ENCODE assay signal across 36 cellular contexts in the genomic region with DNA sequence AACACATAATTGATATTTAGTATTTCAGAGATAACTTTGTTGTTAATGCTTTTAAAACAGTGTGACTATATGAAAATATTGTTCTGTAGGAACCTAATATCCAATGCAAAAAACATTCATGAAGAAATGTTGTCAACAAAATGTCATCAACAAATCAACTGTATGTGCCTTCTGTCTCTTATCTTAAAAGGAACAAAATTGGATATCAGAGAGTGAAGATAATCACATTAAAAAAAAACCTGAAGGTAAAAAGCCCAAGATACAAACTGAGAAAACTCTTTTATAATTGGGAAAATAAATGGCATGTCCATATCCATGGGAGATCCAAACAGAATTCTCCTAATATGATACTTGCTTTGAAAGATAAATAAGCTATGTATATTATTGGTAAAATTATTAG. TPM values are rescaled to one million over a fixed set of nuclear protein-coding genes. Genes with fewer than 3 reads are reported as not detected.
"Had no signal": no experiment of that assay in that cellular context is flagged by ENCODE, and none has a peak within 500 bp of the region (broad histone marks: within the 10 kb centered on the region; RNA-seq: fewer than 3 reads in every experiment).

No MANE protein-coding gene starts in this region.

- H3K9me3 ChIP-seq: MG63 had no signal

- H3K4me2 ChIP-seq: KMS-11 had no signal

- H3K27me3 ChIP-seq: MG63 had no signal

- H3K27ac ChIP-seq: KMS-11 had no signal

- DNase-seq: Karpas-422, Kasumi-1, MG63, MM.1S, MV-4-11, NCI-H1048, NCI-H1092, NCI-H1092 treated with DMSO at 0.1 percent for 48 hours, NCI-H1105, NCI-H1105 treated with DMSO at 0.1 percent for 48 hours, NCI-H1417, NCI-H1417 treated with DMSO at 0.1 percent for 48 hours, NCI-H1436, NCI-H1436 treated with DMSO at 0.1 percent for 48 hours, NCI-H146, NCI-H1694, NCI-H1694 treated with DMSO at 0.1 percent for 48 hours, NCI-H187, NCI-H187 treated with DMSO at 0.1 percent for 48 hours, NCI-H1930, NCI-H2029, NCI-H2029 treated with DMSO at 0.1 percent for 48 hours, NCI-H2081, NCI-H2081 treated with DMSO at 0.1 percent for 48 hours, NCI-H2107, NCI-H2171, NCI-H2171 treated with DMSO at 0.1 percent for 48 hours, NCI-H2227 treated with DMSO at 0.1 percent for 48 hours, NCI-H226, NCI-H345, NCI-H446, NCI-H446 treated with DMSO at 0.1 percent for 48 hours, NCI-H510A had no signal

- H3K4me3 ChIP-seq: MG63 had no signal

- H3K9ac ChIP-seq: KMS-11 had no signal

- H3K36me3 ChIP-seq: MG63 had no signal

RNA-seq across cellular contexts. Expression of a gene that starts 33.9 kb away (rescaled TPM):
- total RNA-seq: LHCN-M2, M059J had no signal
